11 cellular contexts compared by ENCODE assay signal in the genomic region with DNA sequence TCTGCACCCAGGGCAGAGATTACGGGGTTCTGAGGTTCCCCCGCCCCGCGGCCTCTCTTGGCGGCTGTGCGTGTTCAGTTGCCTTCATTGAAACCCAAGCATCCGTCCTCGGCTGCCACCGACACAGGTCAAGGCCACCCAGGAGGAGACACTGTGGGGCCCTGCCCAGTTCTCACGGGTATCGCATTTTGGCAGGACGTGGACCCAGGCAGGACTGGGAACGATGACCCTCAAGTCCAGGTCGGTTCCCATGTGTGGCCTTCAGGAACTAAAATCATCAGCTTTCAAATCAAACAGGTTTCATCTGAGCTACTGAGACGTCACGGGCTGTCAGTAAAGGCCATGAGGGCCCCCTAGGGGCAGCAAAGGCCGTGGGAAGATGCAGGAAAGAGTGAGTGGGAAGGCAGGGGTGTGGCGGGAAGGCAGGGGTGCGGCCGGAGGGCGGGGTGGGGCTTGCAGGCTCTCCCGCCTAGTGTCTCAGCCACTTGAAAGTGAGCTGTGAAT. TPM values are rescaled to one million over a fixed set of nuclear protein-coding genes. Genes with fewer than 3 reads are reported as not detected.
DNase-seq lines count a peak whose midpoint lies in the region; ATAC-seq, FAIRE-seq and TF ChIP-seq lines count a peak whose summit lies in the region.
"Had no signal": no experiment of that assay in that cellular context is flagged by ENCODE, and none has a peak within 500 bp of the region (broad histone marks: within the 10 kb centered on the region; RNA-seq: fewer than 3 reads in every experiment).

No MANE protein-coding gene starts in this region.

- peak; percentile 12 for TF ChIP-seq CTCF in D721Med (IDR thresholded peaks at IDR 0.05; ENCODE audit: insufficient read depth, missing control alignments)

- H3K4me1 ChIP-seq in mesendoderm (ENCODE audit: control insufficient read depth, low read depth, low read length) = peaks cover 2% of the 10 kb centered on the region
- H3K4me1 ChIP-seq: left lung had no signal

- no peak overlapping the region for H2AK5ac ChIP-seq in mesendoderm (ENCODE audit: low read length)

- H4K8ac ChIP-seq in mesendoderm (ENCODE audit: low read depth, low read length) = no peak overlapping the region

- no peaks in the 10 kb centered on the region; the same call in 1 of the 2 replicates for H3K27me3 ChIP-seq in H7 (ENCODE audit: control insufficient read depth, insufficient read depth, low read length)
- no peaks in the 10 kb centered on the region for H3K27me3 ChIP-seq in mesendoderm (ENCODE audit: insufficient read depth, low read length, poor library complexity)

- H3K56ac ChIP-seq in mesendoderm (ENCODE audit: low read length) = no peak overlapping the region

- H3K4me3 ChIP-seq in H7 (ENCODE audit: insufficient read depth, low read depth, low read length) (no peak overlapping the region), mesendoderm (ENCODE audit: low read length) (no peak overlapping the region)
- H3K4me3 ChIP-seq: left lung had no signal

- no peak for DNase-seq in D721Med (ENCODE audit: insufficient read length, low spot score)
- DNase-seq in H7 = peak; percentile 85
- DNase-seq in activated CD4-positive, alpha-beta T cell treated with anti-CD3 and anti-CD28 coated beads, Interleukin-2, amount 50 U/mL, for 4 hours = peak; percentile 19 to 30
- DNase-seq in mesendoderm = peak; percentile 59
- DNase-seq in NOMO-1 treated with DMSO at 0.1 percent for 48 hours (lab: John Stamatoyannopoulos, UW; ENCODE audit: unreplicated experiment) = no peak
- no peak for DNase-seq in midbrain (lab: John Stamatoyannopoulos, UW)
- DNase-seq in hippocampal formation (lab: John Stamatoyannopoulos, UW) = no peak
- DNase-seq: NCI-H510A had no signal

- H2BK5ac ChIP-seq in mesendoderm (ENCODE audit: low read length) = no peak overlapping the region

- H3K36me3 ChIP-seq in H7 (replicated peaks; ENCODE audit: control insufficient read depth, insufficient read depth, low read length) = no peaks in the 10 kb centered on the region
- H3K36me3 ChIP-seq in mesendoderm (ENCODE audit: control insufficient read depth, insufficient read depth, low read length) = no peaks in the 10 kb centered on the region
- H3K36me3 ChIP-seq: left lung had no signal

- H3K4ac ChIP-seq in mesendoderm (ENCODE audit: low read depth, low read length) = no peak overlapping the region

- no peak overlapping the region for H2BK15ac ChIP-seq in mesendoderm (replicated peaks; ENCODE audit: low read depth)

- no peak overlapping the region for H3K4me2 ChIP-seq in mesendoderm (ENCODE audit: low read length)

- WGBS in mesendoderm (ENCODE audit: extremely low coverage, insufficient coverage, low lambda C conversion rate) = no CpG with 5 or more reads among the region's 22 CpGs

- no peak overlapping the region for H3K9ac ChIP-seq in mesendoderm (ENCODE audit: low read length)

- H3K79me2 ChIP-seq in mesendoderm (ENCODE audit: control insufficient read depth, insufficient read depth, low read length) = no peaks in the 10 kb centered on the region

- H3K18ac ChIP-seq in mesendoderm (ENCODE audit: low read length) = no peak overlapping the region

- FAIRE-seq in D721Med (lab: Jason Lieb, UNC) = no peak
- FAIRE-seq: GM12891 had no signal

- no peak for ATAC-seq in HG02885 (IDR thresholded peaks at IDR 0.05; ENCODE audit: poor library complexity, unreplicated experiment)
- ATAC-seq: left lung had no signal

- no peak overlapping the region for H3K23ac ChIP-seq in mesendoderm (ENCODE audit: low read length)

- no peak overlapping the region for H3K27ac ChIP-seq in mesendoderm (ENCODE audit: low read depth, low read length)
- H3K27ac ChIP-seq: left lung had no signal

- no peak overlapping the region for H4K5ac ChIP-seq in mesendoderm (ENCODE audit: low read length)

- H3K79me1 ChIP-seq in mesendoderm (ENCODE audit: low read length) = no peaks in the 10 kb centered on the region

- no peak overlapping the region for H2BK120ac ChIP-seq in mesendoderm (ENCODE audit: low read depth, low read length)

RNA-seq across cellular contexts. Expression of a gene that starts 7.0 kb away (rescaled TPM):
- 60.5 and 63.9 TPM in 2 replicates for total RNA-seq in H7 (2014; rRNA removed; shearing (Covaris generic))
- 29.2 TPM for polyA plus RNA-seq in mesendoderm (2013, experiment 1 of 2)
- 29.8 TPM for polyA plus RNA-seq in mesendoderm (2013, experiment 2 of 2)

RNA-seq across cellular contexts. Expression of a gene that starts 49.8 kb away (rescaled TPM):
- 12.1 and 14.1 TPM in 2 replicates for total RNA-seq in H7 (2014; rRNA removed; shearing (Covaris generic))
- polyA plus RNA-seq in mesendoderm (2013, experiment 1 of 2) = 5.4 TPM
- polyA plus RNA-seq in mesendoderm (2013, experiment 2 of 2) = 5.9 TPM

RNA-seq across cellular contexts. Expression of a gene that starts 50.1 kb away (rescaled TPM):
- 22.8 and 35.8 TPM in 2 replicates for total RNA-seq in H7 (2014; rRNA removed; shearing (Covaris generic))
- 15.6 TPM for polyA plus RNA-seq in mesendoderm (2013, experiment 1 of 2)
- polyA plus RNA-seq in mesendoderm (2013, experiment 2 of 2) = 14.2 TPM

Comparison
In these comparisons a context has a peak if more than half of its experiments do, and no peak if none do; other contexts are left out.
1. DNase-seq: peak in H7 (single experiment), activated CD4-positive, alpha-beta T cell treated with anti-CD3 and anti-CD28 coated beads, Interleukin-2, amount 50 U/mL, for 4 hours (2 of 2) and mesendoderm (single experiment); none in D721Med (single experiment), NOMO-1 treated with DMSO at 0.1 percent for 48 hours (single experiment), midbrain (single experiment) and hippocampal formation (0 of 2).